In the genomic region with DNA sequence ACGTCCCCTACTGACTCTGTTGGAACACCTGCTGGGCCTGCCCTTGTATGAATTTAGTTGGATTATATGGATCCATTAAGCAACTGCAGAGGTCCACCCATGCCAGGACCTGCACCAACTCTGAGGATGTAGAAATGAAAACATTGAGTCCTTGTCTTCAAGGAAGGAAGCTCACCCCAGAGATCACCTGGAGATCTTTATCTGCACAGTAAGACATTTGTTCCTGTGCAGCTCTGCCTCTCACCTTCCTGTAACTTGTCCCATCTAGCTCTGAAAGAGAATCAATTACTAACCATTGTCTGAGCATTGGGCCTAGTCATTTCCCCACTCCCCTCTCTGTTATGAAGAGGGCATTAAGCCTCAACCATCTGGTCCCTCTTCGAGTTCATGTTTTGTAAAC, we compare ENCODE assay signal across 16 cellular contexts.
DNase-seq lines count a peak whose midpoint lies in the region; ATAC-seq, FAIRE-seq and TF ChIP-seq lines count a peak whose summit lies in the region.
"Had no signal": no experiment of that assay in that cellular context is flagged by ENCODE, and none has a peak within 500 bp of the region (broad histone marks: within the 10 kb centered on the region; RNA-seq: fewer than 3 reads in every experiment).

No MANE protein-coding gene starts in this region.

- no peaks in the 10 kb centered on the region for H3K27me3 Mint-ChIP-seq in activated naive CD8-positive, alpha-beta T cell
- no peaks in the 10 kb centered on the region for H3K27me3 Mint-ChIP-seq in activated naive CD8-positive, alpha-beta T cell treated with anti-CD3 and anti-CD28 coated beads, Interleukin-2, amount 50 U/mL, for 24 hours

- FAIRE-seq in bronchial epithelial cell (lab: Jason Lieb, UNC) = peak; percentile 7

- no peak overlapping the region for H3K4me3 Mint-ChIP-seq in activated naive CD8-positive, alpha-beta T cell
- no peak overlapping the region for H3K4me3 Mint-ChIP-seq in activated naive CD8-positive, alpha-beta T cell treated with anti-CD3 and anti-CD28 coated beads, Interleukin-2, amount 50 U/mL, for 24 hours
- H3K4me3 Mint-ChIP-seq: endodermal cell, HFFc6 had no signal

- no peaks in the 10 kb centered on the region for H3K36me3 Mint-ChIP-seq in activated naive CD8-positive, alpha-beta T cell
- H3K36me3 Mint-ChIP-seq in activated naive CD8-positive, alpha-beta T cell treated with anti-CD3 and anti-CD28 coated beads, Interleukin-2, amount 50 U/mL, for 24 hours (ENCODE audit: low read depth) = peaks cover 2% of the 10 kb centered on the region

- ATAC-seq in activated naive CD8-positive, alpha-beta T cell treated with anti-CD3 and anti-CD28 coated beads, Interleukin-2, amount 50 U/mL, for 24 hours = no peak
- no peak for ATAC-seq in GM18498 (IDR thresholded peaks at IDR 0.05; ENCODE audit: unreplicated experiment)
- ATAC-seq: lower lobe of right lung had no signal

- peak overlapping the region; percentile 71 for H3K27ac Mint-ChIP-seq in activated naive CD8-positive, alpha-beta T cell
- no peak overlapping the region for H3K27ac Mint-ChIP-seq in activated naive CD8-positive, alpha-beta T cell treated with anti-CD3 and anti-CD28 coated beads, Interleukin-2, amount 50 U/mL, for 24 hours
- H3K27ac Mint-ChIP-seq: endodermal cell, HFFc6 had no signal

- no peak for DNase-seq in activated naive CD8-positive, alpha-beta T cell treated with anti-CD3 and anti-CD28 coated beads, Interleukin-2, amount 50 U/mL, for 24 hours
- peak; percentile 33 for DNase-seq in NCI-H524 treated with DMSO at 0.1 percent for 48 hours (lab: John Stamatoyannopoulos, UW)
- DNase-seq in bronchial epithelial cell (ENCODE audit: low read depth) = no peak
- no peak for DNase-seq in effector CD4-positive, alpha-beta T cell
- DNase-seq in middle frontal gyrus (ENCODE audit: extremely low spot score, low spot score) = no peak
- DNase-seq: activated CD4-positive, alpha-beta T cell treated with anti-CD3 and anti-CD28 coated beads for 48 hours; endodermal cell; HFFc6; lower lobe of right lung; MG63; NCI-H1436; stimulated activated CD4-positive, alpha-beta T cell treated with anti-CD3 and anti-CD28 coated beads, Interleukin-1b, Interleukin-23, amount 100 ng/mL, for 48 hours; uterus had no signal

- H3K9me3 Mint-ChIP-seq in activated naive CD8-positive, alpha-beta T cell (ENCODE audit: low read depth) = no peaks in the 10 kb centered on the region
- H3K9me3 Mint-ChIP-seq in activated naive CD8-positive, alpha-beta T cell treated with anti-CD3 and anti-CD28 coated beads, Interleukin-2, amount 50 U/mL, for 24 hours = peaks cover 12% of the 10 kb centered on the region

- peaks cover 49% of the 10 kb centered on the region for H3K4me1 Mint-ChIP-seq in activated naive CD8-positive, alpha-beta T cell (ENCODE audit: low read depth)
- H3K4me1 Mint-ChIP-seq in activated naive CD8-positive, alpha-beta T cell treated with anti-CD3 and anti-CD28 coated beads, Interleukin-2, amount 50 U/mL, for 24 hours = peaks cover 43% of the 10 kb centered on the region
- H3K4me1 Mint-ChIP-seq: endodermal cell had no signal

- no peak overlapping the region for H3K4me3 ChIP-seq in bronchial epithelial cell (ENCODE audit: low read depth, low read length)
- H3K4me3 ChIP-seq: lower lobe of right lung, MG63, suprapubic skin, uterus had no signal

- H3K36me3 ChIP-seq in bronchial epithelial cell (ENCODE audit: control insufficient read depth, insufficient read depth, low read length) = no peaks in the 10 kb centered on the region
- H3K36me3 ChIP-seq: lower lobe of right lung, MG63, suprapubic skin, uterus had no signal

- H3K27me3 ChIP-seq in bronchial epithelial cell (ENCODE audit: control insufficient read depth, insufficient read depth, low read length) = no peaks in the 10 kb centered on the region
- H3K27me3 ChIP-seq: MG63, suprapubic skin, uterus had no signal

- TF ChIP-seq CTCF in bronchial epithelial cell (IDR thresholded peaks at IDR 0.05; ENCODE audit: insufficient read depth, low read length, severe bottlenecking) = no peak
